ENCODE assay signal across 14 cellular contexts in the genomic region with DNA sequence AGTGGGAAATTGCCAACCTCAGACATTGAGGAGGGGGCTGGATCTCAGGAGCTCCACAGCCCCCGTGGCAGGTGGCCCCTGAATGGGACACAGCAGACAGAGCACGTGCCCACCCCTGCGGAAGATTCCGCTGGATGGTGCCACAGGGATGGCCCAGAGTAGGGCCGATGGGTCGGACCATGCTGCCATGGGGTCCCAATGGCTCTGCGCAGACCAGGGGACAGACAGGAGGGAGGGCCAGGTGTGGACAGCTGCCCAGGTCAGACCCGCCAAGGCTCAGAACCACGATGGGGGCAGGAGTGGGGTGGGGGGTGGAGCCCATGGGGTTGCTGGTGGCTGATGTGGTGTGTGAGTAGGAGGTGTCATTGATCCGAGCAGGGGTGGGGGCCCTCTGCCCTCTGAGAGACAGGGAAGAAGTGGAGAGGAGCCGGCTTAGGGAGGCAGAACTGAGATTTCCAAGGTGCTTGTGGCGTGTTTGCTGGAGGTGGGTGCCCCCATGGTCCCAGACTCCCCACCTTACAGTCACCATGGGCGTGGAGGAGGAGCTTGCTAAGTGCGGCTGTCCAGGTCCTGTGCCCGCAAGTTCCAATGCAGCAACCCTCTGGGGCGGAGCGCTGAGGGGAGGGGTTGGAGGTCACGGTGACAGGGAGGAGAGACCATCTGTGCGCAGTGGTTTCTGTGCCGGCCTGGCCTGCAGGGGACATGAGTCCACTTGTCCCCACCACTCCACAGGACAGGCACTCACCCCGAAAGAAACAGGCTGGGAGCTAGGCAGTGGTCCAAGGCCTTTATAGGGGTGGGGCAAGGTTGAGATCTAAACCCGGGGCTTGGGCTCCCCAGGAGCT. TPM values are rescaled to one million over a fixed set of nuclear protein-coding genes. Genes with fewer than 3 reads are reported as not detected.
"Had no signal": no experiment of that assay in that cellular context is flagged by ENCODE, and none has a peak within 500 bp of the region (broad histone marks: within the 10 kb centered on the region; RNA-seq: fewer than 3 reads in every experiment).

No MANE protein-coding gene starts in this region.

- H3K4me3 Mint-ChIP-seq: activated CD4-positive, alpha-beta memory T cell treated with anti-CD3 and anti-CD28 coated beads, Interleukin-2, amount 10 ng/mL, durations not matched to agents 7 days and 5 days; activated CD8-positive, alpha-beta memory T cell treated with anti-CD3 and anti-CD28 coated beads, Interleukin-2, amount 10 ng/mL, durations not matched to agents 7 days and 5 days; activated naive CD8-positive, alpha-beta T cell treated with anti-CD3 and anti-CD28 coated beads, Interleukin-2, amount 10 ng/mL, durations not matched to agents 7 days and 5 days; endodermal cell; memory B cell; naive thymus-derived CD8-positive, alpha-beta T cell; type B pancreatic cell had no signal

- H3K36me3 Mint-ChIP-seq: activated CD8-positive, alpha-beta memory T cell treated with anti-CD3 and anti-CD28 coated beads, Interleukin-2, amount 10 ng/mL, durations not matched to agents 7 days and 5 days; activated naive CD8-positive, alpha-beta T cell treated with anti-CD3 and anti-CD28 coated beads, Interleukin-2, amount 10 ng/mL, durations not matched to agents 7 days and 5 days; type B pancreatic cell had no signal

- H3K27me3 Mint-ChIP-seq: activated CD4-positive, alpha-beta memory T cell treated with anti-CD3 and anti-CD28 coated beads, Interleukin-2, amount 10 ng/mL, durations not matched to agents 7 days and 5 days; activated CD8-positive, alpha-beta memory T cell treated with anti-CD3 and anti-CD28 coated beads, Interleukin-2, amount 10 ng/mL, durations not matched to agents 7 days and 5 days; activated naive CD8-positive, alpha-beta T cell treated with anti-CD3 and anti-CD28 coated beads, Interleukin-2, amount 10 ng/mL, durations not matched to agents 7 days and 5 days; memory B cell; naive thymus-derived CD8-positive, alpha-beta T cell had no signal

- H3K4me1 Mint-ChIP-seq: activated CD4-positive, alpha-beta memory T cell treated with anti-CD3 and anti-CD28 coated beads, Interleukin-2, amount 10 ng/mL, durations not matched to agents 7 days and 5 days; activated CD8-positive, alpha-beta memory T cell treated with anti-CD3 and anti-CD28 coated beads, Interleukin-2, amount 10 ng/mL, durations not matched to agents 7 days and 5 days; activated naive CD8-positive, alpha-beta T cell treated with anti-CD3 and anti-CD28 coated beads, Interleukin-2, amount 10 ng/mL, durations not matched to agents 7 days and 5 days; memory B cell had no signal

- H3K9me3 Mint-ChIP-seq: activated CD4-positive, alpha-beta memory T cell treated with anti-CD3 and anti-CD28 coated beads, Interleukin-2, amount 10 ng/mL, durations not matched to agents 7 days and 5 days; activated naive CD8-positive, alpha-beta T cell treated with anti-CD3 and anti-CD28 coated beads, Interleukin-2, amount 10 ng/mL, durations not matched to agents 7 days and 5 days; endodermal cell; memory B cell; naive thymus-derived CD8-positive, alpha-beta T cell; type B pancreatic cell had no signal

- ATAC-seq: activated CD8-positive, alpha-beta memory T cell treated with anti-CD3 and anti-CD28 coated beads, Interleukin-2, amount 10 ng/mL, durations not matched to agents 7 days and 5 days; body of pancreas; foreskin keratinocyte; naive thymus-derived CD8-positive, alpha-beta T cell had no signal

- H3K27ac Mint-ChIP-seq: activated CD4-positive, alpha-beta memory T cell treated with anti-CD3 and anti-CD28 coated beads, Interleukin-2, amount 10 ng/mL, durations not matched to agents 7 days and 5 days; activated CD8-positive, alpha-beta memory T cell treated with anti-CD3 and anti-CD28 coated beads, Interleukin-2, amount 10 ng/mL, durations not matched to agents 7 days and 5 days; activated naive CD8-positive, alpha-beta T cell treated with anti-CD3 and anti-CD28 coated beads, Interleukin-2, amount 10 ng/mL, durations not matched to agents 7 days and 5 days; endodermal cell; memory B cell; type B pancreatic cell had no signal

- H3K9me3 ChIP-seq: body of pancreas, SK-N-SH, stomach had no signal

- DNase-seq: activated CD4-positive, alpha-beta memory T cell treated with anti-CD3 and anti-CD28 coated beads, Interleukin-2, amount 10 ng/mL, durations not matched to agents 7 days and 5 days; activated CD4-positive, alpha-beta T cell treated with anti-CD3 and anti-CD28 coated beads for 48 hours; activated CD4-positive, CD25-positive, alpha-beta regulatory T cell; activated CD8-positive, alpha-beta memory T cell treated with anti-CD3 and anti-CD28 coated beads, Interleukin-2, amount 10 ng/mL, durations not matched to agents 7 days and 5 days; activated naive CD8-positive, alpha-beta T cell treated with anti-CD3 and anti-CD28 coated beads, Interleukin-2, amount 10 ng/mL, durations not matched to agents 7 days and 5 days; body of pancreas; endodermal cell; foreskin keratinocyte; kidney glomerular epithelial cell; naive thymus-derived CD8-positive, alpha-beta T cell; SK-N-SH; stomach had no signal

RNA-seq across cellular contexts. Expression of a gene that starts 57.6 kb away (rescaled TPM):
- total RNA-seq: activated CD4-positive, alpha-beta memory T cell treated with anti-CD3 and anti-CD28 coated beads, Interleukin-2, amount 10 ng/mL, durations not matched to agents 7 days and 5 days; activated CD8-positive, alpha-beta memory T cell treated with anti-CD3 and anti-CD28 coated beads, Interleukin-2, amount 10 ng/mL, durations not matched to agents 7 days and 5 days; activated naive CD8-positive, alpha-beta T cell treated with anti-CD3 and anti-CD28 coated beads, Interleukin-2, amount 10 ng/mL, durations not matched to agents 7 days and 5 days; foreskin keratinocyte; naive thymus-derived CD8-positive, alpha-beta T cell had no signal
- polyA plus RNA-seq: foreskin keratinocyte; naive thymus-derived CD8-positive, alpha-beta T cell had no signal
